In the genomic region with DNA sequence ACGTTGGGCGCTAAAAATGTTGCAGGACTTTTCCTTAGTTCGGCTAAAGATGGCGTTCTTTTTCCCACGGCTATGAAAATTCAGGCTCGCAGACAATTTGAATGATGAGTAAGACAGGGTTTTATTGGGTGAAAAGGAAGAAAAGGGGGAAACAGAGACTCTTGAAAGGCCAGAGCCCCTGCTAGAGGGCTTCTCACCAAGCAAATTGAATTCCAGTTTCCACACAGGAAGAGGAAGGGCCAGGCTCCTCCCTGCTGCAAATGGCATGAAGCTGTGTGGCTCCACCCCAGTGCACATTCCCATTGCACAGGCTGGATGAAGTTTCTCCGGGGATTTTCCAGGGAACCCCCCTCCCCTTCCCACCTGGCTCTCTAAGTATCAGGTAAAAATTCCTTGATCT, we compare ENCODE assay signal across 19 cellular contexts.
"Had no signal": no experiment of that assay in that cellular context is flagged by ENCODE, and none has a peak within 500 bp of the region (broad histone marks: within the 10 kb centered on the region; RNA-seq: fewer than 3 reads in every experiment).

No MANE protein-coding gene starts in this region.

- H3K36me3 ChIP-seq: gastrocnemius medialis, heart right ventricle, left lung, prostate gland, sigmoid colon, transverse colon had no signal

- H3K4me3 ChIP-seq: gastrocnemius medialis, heart right ventricle, left lung, prostate gland, sigmoid colon, transverse colon had no signal

- H3K9me3 ChIP-seq: gastrocnemius medialis, heart right ventricle, left lung, prostate gland, sigmoid colon, transverse colon had no signal

- H3K27me3 ChIP-seq: heart right ventricle, left lung, sigmoid colon, transverse colon had no signal

- DNase-seq: activated CD4-positive, alpha-beta T cell treated with anti-CD3 and anti-CD28 coated beads, Interleukin-2, amount 50 U/mL, for 4 hours; activated CD8-positive, alpha-beta memory T cell treated with anti-CD3 and anti-CD28 coated beads, Interleukin-2, amount 10 ng/mL, durations not matched to agents 7 days and 5 days; activated effector memory CD4-positive, alpha-beta T cell treated with Interleukin-2 at 50 U/mL for 16 hours; activated T-cell treated with anti-CD3 and anti-CD28 coated beads, Interleukin-2, amount 50 U/mL, for 24 hours; amniotic stem cell; effector memory CD4-positive, alpha-beta T cell; gastrocnemius medialis; heart right ventricle; islet precursor cell; left lung; natural killer cell; nucleus accumbens; sigmoid colon; stimulated activated CD4-positive, alpha-beta T cell treated with anti-CD3 and anti-CD28 coated beads, Interleukin-2, amount 100 ng/mL, for 24 hours; stimulated activated naive B cell treated with anti-CD40 and anti-IgM and Interleukin-4, amounts not matched to agents 10 μg/mL and 1 μg/mL and 100 μg/mL, for 72 hours; transverse colon had no signal

- H3K4me1 ChIP-seq: gastrocnemius medialis, heart right ventricle, left lung, prostate gland, sigmoid colon, transverse colon had no signal

- ATAC-seq: activated CD4-positive, CD25-positive, alpha-beta regulatory T cell treated with anti-CD3 and anti-CD28 coated beads, Interleukin-2, amount 50 U/mL, for 24 hours; activated CD8-positive, alpha-beta memory T cell treated with anti-CD3 and anti-CD28 coated beads, Interleukin-2, amount 10 ng/mL, durations not matched to agents 7 days and 5 days; activated naive CD4-positive, alpha-beta T cell treated with anti-CD3 and anti-CD28 coated beads, Interleukin-2, amount 50 U/mL, for 72 hours; gastrocnemius medialis; heart right ventricle; left lung; natural killer cell; stimulated activated naive B cell treated with anti-CD40 and anti-IgM and Interleukin-4, amounts not matched to agents 10 μg/mL and 1 μg/mL and 100 μg/mL, for 72 hours had no signal
